Comparison of ENCODE assay signal across 9 cellular contexts in genomic region chr1:8201331-8201861, GRCh38.
DNase-seq lines count a peak whose midpoint lies in the region; ATAC-seq and TF ChIP-seq lines count a peak whose summit lies in the region.
"Had no signal": no experiment of that assay in that cellular context is flagged by ENCODE, and none has a peak within 500 bp of the region (broad histone marks: within the 10 kb centered on the region; RNA-seq: fewer than 3 reads in every experiment).

No MANE protein-coding gene starts in this region.

- ATAC-seq in GM21529 (IDR thresholded peaks at IDR 0.05; ENCODE audit: unreplicated experiment) = no peak
- ATAC-seq in GM18505 (IDR thresholded peaks at IDR 0.05; ENCODE audit: unreplicated experiment) = no peak

- peak overlapping the region; percentile 78 for H3K27ac ChIP-seq in duodenal mucosa (ENCODE audit: low read depth, low read length)
- peak overlapping the region; percentile 0 for H3K27ac ChIP-seq in mesodermal cell (ENCODE audit: low read depth, low read length, severe bottlenecking)
- H3K27ac ChIP-seq in thyroid gland = peak overlapping the region in 2 of 3 donors; percentile 47 to 61

- peaks cover 15 to 22% of the 10 kb centered on the region in 2 donors for H3K4me1 ChIP-seq in duodenal mucosa (ENCODE audit: control insufficient read depth in 1 of 2, insufficient read depth in 2 of 2, low read length in 2 of 2)
- peaks cover 42% of the 10 kb centered on the region for H3K4me1 ChIP-seq in mesodermal cell (ENCODE audit: control insufficient read depth, insufficient read depth, low read length, poor library complexity, severe bottlenecking)
- peaks cover 7 to 44% of the 10 kb centered on the region in 2 donors for H3K4me1 ChIP-seq in thyroid gland

- no peaks in the 10 kb centered on the region for H3K9me3 Mint-ChIP-seq in T-helper 2 cell treated with Interferon-gamma antibody and Interleukin-4, amounts not matched to agents 5 μg/mL and 100 μg/mL, for 36 hours

- H3K36me3 Mint-ChIP-seq in T-helper 2 cell treated with Interferon-gamma antibody and Interleukin-4, amounts not matched to agents 5 μg/mL and 100 μg/mL, for 36 hours (ENCODE audit: low read depth) = no peaks in the 10 kb centered on the region

- no peaks in the 10 kb centered on the region for H3K27me3 Mint-ChIP-seq in T-helper 2 cell treated with Interferon-gamma antibody and Interleukin-4, amounts not matched to agents 5 μg/mL and 100 μg/mL, for 36 hours (ENCODE audit: low read depth)

- H3K4me3 ChIP-seq in duodenal mucosa (ENCODE audit: low read depth in 1 of 2, low read length in 2 of 2) (no peak overlapping the region), mesodermal cell (ENCODE audit: extremely low read depth, insufficient read depth, low read length, poor library complexity, severe bottlenecking) (no peak overlapping the region), thyroid gland (replicated peaks in 1 of 3) (no peak overlapping the region)

- H3K27me3 ChIP-seq in duodenal mucosa (ENCODE audit: control insufficient read depth in 1 of 2, insufficient read depth in 2 of 2, low read length in 2 of 2) = no peaks in the 10 kb centered on the region
- no peaks in the 10 kb centered on the region for H3K27me3 ChIP-seq in thyroid gland

- 55 to 60% methylated on average over 9 to 10 of the region's 10 CpGs for WGBS in mesodermal cell (ENCODE audit: insufficient coverage in 2 of 2), 2 experiments
- 73 to 75% methylated on average over 6 to 10 of the region's 10 CpGs for WGBS in thyroid gland, 2 donors

- H3K4me3 Mint-ChIP-seq in T-helper 2 cell treated with Interferon-gamma antibody and Interleukin-4, amounts not matched to agents 5 μg/mL and 100 μg/mL, for 36 hours = no peak overlapping the region

- no peaks in the 10 kb centered on the region for H3K9me3 ChIP-seq in duodenal mucosa (ENCODE audit: control insufficient read depth in 1 of 2, low read length in 2 of 2)
- H3K9me3 ChIP-seq in mesodermal cell (ENCODE audit: control insufficient read depth, low read length) = no peaks in the 10 kb centered on the region
- H3K9me3 ChIP-seq in thyroid gland = no peaks in the 10 kb centered on the region

- intact Hi-C loops in thyroid gland (cut with DNase I) = no loop called here

- H3K36me3 ChIP-seq in duodenal mucosa (ENCODE audit: control insufficient read depth in 1 of 2, insufficient read depth in 2 of 2, low read length in 2 of 2) (no peaks in the 10 kb centered on the region), mesodermal cell (ENCODE audit: control insufficient read depth, insufficient read depth, low read length) (no peaks in the 10 kb centered on the region), thyroid gland (no peaks in the 10 kb centered on the region)

- no peak overlapping the region for H3K27ac Mint-ChIP-seq in T-helper 2 cell treated with Interferon-gamma antibody and Interleukin-4, amounts not matched to agents 5 μg/mL and 100 μg/mL, for 36 hours

- TF ChIP-seq POLR2A in thyroid gland (IDR thresholded peaks at IDR 0.05) (no peak), GM18505 (IDR thresholded peaks at IDR 0.05; ENCODE audit: borderline replicate concordance, extremely low read depth, insufficient read depth, insufficient read length) (no peak)

- DNase-seq in NCI-H226 (peak; percentile 54), thyroid gland (no peak), foreskin melanocyte (no peak)
- DNase-seq in T-helper 2 cell treated with Interferon-gamma antibody and Interleukin-4, amounts not matched to agents 5 μg/mL and 100 μg/mL, for 36 hours (ENCODE audit: low spot score) = no peak
- DNase-seq: activated CD4-positive, alpha-beta T cell treated with anti-CD3 and anti-CD28 coated beads for 1 hour had no signal

- H3K4me1 Mint-ChIP-seq in T-helper 2 cell treated with Interferon-gamma antibody and Interleukin-4, amounts not matched to agents 5 μg/mL and 100 μg/mL, for 36 hours (ENCODE audit: low read depth) = peaks cover 7% of the 10 kb centered on the region

- TF ChIP-seq CTCF in thyroid gland (IDR thresholded peaks at IDR 0.05) = no peak

- peak overlapping the region in 1 of 2 donors; percentile 50 for H3K9ac ChIP-seq in duodenal mucosa (ENCODE audit: low read depth in 1 of 2, low read length in 2 of 2)

Comparison
In these comparisons a context has a peak if more than half of its experiments do, and no peak if none do; other contexts are left out.
1. H3K27ac ChIP-seq: peak in every context shown above with its lines; median percentile 78 in duodenal mucosa; 54 in thyroid gland; 0 in mesodermal cell.